ENCODE assay signal across 3 cellular contexts in genomic region chr6:30766461-30767157, GRCh38.
A peak's percentile ranks its signal among the peaks of the same experiment; 100 is the strongest.
TF ChIP-seq lines count a peak whose summit lies in the region.

No MANE protein-coding gene starts in this region.

TF ChIP-seq in SK-N-SH treated with all-trans-retinoic acid at 6 μM for 48 hours, 23 proteins besides CTCF, POLR2A, EP300 and RAD21:
- TF ChIP-seq BACH2 (CRISPR knock-in tag; IDR thresholded peaks at IDR 0.05; ENCODE audit: borderline replicate concordance): no peak
- peak; percentile 71; the same call in 1 of the 2 replicates for TF ChIP-seq CSDC2 (CRISPR knock-in tag; IDR thresholded peaks at IDR 0.05)
- 0 out of 2 replicates have a peak, but pooled peaks have one; percentile 12 for TF ChIP-seq SNAI2 (CRISPR knock-in tag; IDR thresholded peaks at IDR 0.05)
- no peak for TF ChIP-seq OSR1 (CRISPR knock-in tag; IDR thresholded peaks at IDR 0.05)
- TF ChIP-seq TOX (CRISPR knock-in tag; IDR thresholded peaks at IDR 0.05; ENCODE audit: borderline replicate concordance): no peak

TF ChIP-seq in SK-N-SH, 30 proteins besides CTCF, POLR2A, EP300 and RAD21:
- TF ChIP-seq SMC3 (IDR thresholded peaks at IDR 0.05; ENCODE audit: low read depth, low read length) (no peak), ELF1 (IDR thresholded peaks at IDR 0.05) (no peak), FOXJ3 (CRISPR knock-in tag; IDR thresholded peaks at IDR 0.05) (no peak), USF1 (IDR thresholded peaks at IDR 0.05; ENCODE audit: borderline replicate concordance, low read depth) (no peak), RFX5 (IDR thresholded peaks at IDR 0.05; ENCODE audit: low read length) (no peak), MEF2A (IDR thresholded peaks at IDR 0.05; ENCODE audit: borderline replicate concordance, low read depth) (no peak), PBX3 (IDR thresholded peaks at IDR 0.05) (no peak), FOXM1 (IDR thresholded peaks at IDR 0.05; ENCODE audit: low read depth) (no peak), GATA2 (CRISPR knock-in tag; IDR thresholded peaks at IDR 0.05) (no peak), RCOR1 (IDR thresholded peaks at IDR 0.05; ENCODE audit: low read length) (no peak), JUND (IDR thresholded peaks at IDR 0.05) (no peak), NFIC (IDR thresholded peaks at IDR 0.05; ENCODE audit: borderline replicate concordance) (no peak), GABPA (IDR thresholded peaks at IDR 0.05; ENCODE audit: low read depth) (no peak), RXRA (IDR thresholded peaks at IDR 0.05; ENCODE audit: borderline replicate concordance, low read depth) (no peak), MAX (IDR thresholded peaks at IDR 0.05; ENCODE audit: low read depth) (no peak), TAF1 (IDR thresholded peaks at IDR 0.05; ENCODE audit: borderline replicate concordance, low read depth, low read length) (no peak), USF2 (IDR thresholded peaks at IDR 0.05; ENCODE audit: borderline replicate concordance, low read depth, low read length) (no peak)

TF ChIP-seq in H1, 55 proteins besides CTCF, POLR2A, EP300 and RAD21:
- no peak for TF ChIP-seq RXRA (IDR thresholded peaks at IDR 0.05; ENCODE audit: insufficient read depth, low read depth, low read length)
- no peak for TF ChIP-seq POU5F1 (IDR thresholded peaks at IDR 0.05; ENCODE audit: low read depth, low read length)
- no peak for TF ChIP-seq SRF (IDR thresholded peaks at IDR 0.05; ENCODE audit: low read depth, low read length)
- TF ChIP-seq SIN3A (conservative IDR thresholded peaks at IDR 0.05 in 1 of 2, IDR thresholded peaks at IDR 0.05 in 1 of 2; ENCODE audit: low read depth in 1 of 2, low read length in 2 of 2): no peak
- TF ChIP-seq ATF3 (IDR thresholded peaks at IDR 0.05; ENCODE audit: insufficient read depth, low read depth, low read length): no peak
- TF ChIP-seq RNF2 (IDR thresholded peaks at IDR 0.05; ENCODE audit: borderline replicate concordance, low read depth, low read length, missing control alignments, poor library complexity, severe bottlenecking): no peak
- no peak for TF ChIP-seq SIRT6 (IDR thresholded peaks at IDR 0.05; ENCODE audit: low read length)
- TF ChIP-seq CBX5 (IDR thresholded peaks at IDR 0.05; ENCODE audit: low read depth, low read length): no peak
- no peak for TF ChIP-seq JUN (IDR thresholded peaks at IDR 0.05; ENCODE audit: low read depth, low read length)
- TF ChIP-seq EGR1 (IDR thresholded peaks at IDR 0.05; ENCODE audit: borderline replicate concordance, low read depth, low read length): no peak
